In the genomic region with DNA sequence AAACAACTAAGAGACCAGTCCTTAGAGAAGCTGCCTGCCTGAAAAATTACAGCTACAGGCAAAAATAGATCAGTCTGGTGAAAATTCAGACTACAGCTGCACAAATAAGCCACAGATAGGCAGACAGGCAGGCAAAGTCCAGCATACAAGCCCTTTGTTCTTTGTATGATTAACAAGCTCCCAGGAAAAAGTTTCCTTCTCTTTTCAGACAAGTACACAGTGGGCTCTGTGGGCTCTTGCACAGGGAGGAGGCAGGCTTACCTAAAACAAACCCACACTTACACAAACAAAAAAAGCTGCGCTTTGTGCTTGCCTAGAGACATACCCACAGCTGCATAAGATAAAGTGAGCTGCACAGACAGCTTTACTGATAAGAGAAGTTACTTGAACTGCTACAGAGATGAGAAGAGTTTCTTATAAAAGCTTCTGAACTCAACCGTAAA, we compare ENCODE assay signal across 1 cellular context.
TF ChIP-seq lines count a peak whose summit lies in the region.

No MANE protein-coding gene starts in this region.

TF ChIP-seq in HepG2, 621 proteins besides CTCF, POLR2A, EP300 and RAD21 (continued from another document and continues in another):
- TF ChIP-seq, protein P1, sequence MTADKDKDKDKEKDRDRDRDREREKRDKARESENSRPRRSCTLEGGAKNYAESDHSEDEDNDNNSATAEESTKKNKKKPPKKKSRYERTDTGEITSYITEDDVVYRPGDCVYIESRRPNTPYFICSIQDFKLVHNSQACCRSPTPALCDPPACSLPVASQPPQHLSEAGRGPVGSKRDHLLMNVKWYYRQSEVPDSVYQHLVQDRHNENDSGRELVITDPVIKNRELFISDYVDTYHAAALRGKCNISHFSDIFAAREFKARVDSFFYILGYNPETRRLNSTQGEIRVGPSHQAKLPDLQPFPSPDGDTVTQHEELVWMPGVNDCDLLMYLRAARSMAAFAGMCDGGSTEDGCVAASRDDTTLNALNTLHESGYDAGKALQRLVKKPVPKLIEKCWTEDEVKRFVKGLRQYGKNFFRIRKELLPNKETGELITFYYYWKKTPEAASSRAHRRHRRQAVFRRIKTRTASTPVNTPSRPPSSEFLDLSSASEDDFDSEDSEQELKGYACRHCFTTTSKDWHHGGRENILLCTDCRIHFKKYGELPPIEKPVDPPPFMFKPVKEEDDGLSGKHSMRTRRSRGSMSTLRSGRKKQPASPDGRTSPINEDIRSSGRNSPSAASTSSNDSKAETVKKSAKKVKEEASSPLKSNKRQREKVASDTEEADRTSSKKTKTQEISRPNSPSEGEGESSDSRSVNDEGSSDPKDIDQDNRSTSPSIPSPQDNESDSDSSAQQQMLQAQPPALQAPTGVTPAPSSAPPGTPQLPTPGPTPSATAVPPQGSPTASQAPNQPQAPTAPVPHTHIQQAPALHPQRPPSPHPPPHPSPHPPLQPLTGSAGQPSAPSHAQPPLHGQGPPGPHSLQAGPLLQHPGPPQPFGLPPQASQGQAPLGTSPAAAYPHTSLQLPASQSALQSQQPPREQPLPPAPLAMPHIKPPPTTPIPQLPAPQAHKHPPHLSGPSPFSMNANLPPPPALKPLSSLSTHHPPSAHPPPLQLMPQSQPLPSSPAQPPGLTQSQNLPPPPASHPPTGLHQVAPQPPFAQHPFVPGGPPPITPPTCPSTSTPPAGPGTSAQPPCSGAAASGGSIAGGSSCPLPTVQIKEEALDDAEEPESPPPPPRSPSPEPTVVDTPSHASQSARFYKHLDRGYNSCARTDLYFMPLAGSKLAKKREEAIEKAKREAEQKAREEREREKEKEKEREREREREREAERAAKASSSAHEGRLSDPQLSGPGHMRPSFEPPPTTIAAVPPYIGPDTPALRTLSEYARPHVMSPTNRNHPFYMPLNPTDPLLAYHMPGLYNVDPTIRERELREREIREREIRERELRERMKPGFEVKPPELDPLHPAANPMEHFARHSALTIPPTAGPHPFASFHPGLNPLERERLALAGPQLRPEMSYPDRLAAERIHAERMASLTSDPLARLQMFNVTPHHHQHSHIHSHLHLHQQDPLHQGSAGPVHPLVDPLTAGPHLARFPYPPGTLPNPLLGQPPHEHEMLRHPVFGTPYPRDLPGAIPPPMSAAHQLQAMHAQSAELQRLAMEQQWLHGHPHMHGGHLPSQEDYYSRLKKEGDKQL (CRISPR knock-in tag; IDR thresholded peaks at IDR 0.05; ENCODE audit: low read depth), result no peak
- TF ChIP-seq KDM2A (CRISPR knock-in tag; IDR thresholded peaks at IDR 0.05; ENCODE audit: borderline replicate concordance, low read depth) (no peak), CBX2 (IDR thresholded peaks at IDR 0.05; ENCODE audit: low read depth, low read length) (no peak), CBX2 (CRISPR knock-in tag; IDR thresholded peaks at IDR 0.05; ENCODE audit: low read depth) (no peak), ZNF7 (CRISPR knock-in tag; IDR thresholded peaks at IDR 0.05) (no peak), GATAD1 (CRISPR knock-in tag; IDR thresholded peaks at IDR 0.05) (no peak), ZNF333 (CRISPR knock-in tag; IDR thresholded peaks at IDR 0.05; ENCODE audit: borderline replicate concordance) (no peak), NCOA5 (CRISPR knock-in tag; IDR thresholded peaks at IDR 0.05) (no peak), NFE2 (CRISPR knock-in tag; IDR thresholded peaks at IDR 0.05) (no peak), CAMTA2 (CRISPR knock-in tag; IDR thresholded peaks at IDR 0.05; ENCODE audit: borderline replicate concordance) (no peak), IRX3 (CRISPR knock-in tag; IDR thresholded peaks at IDR 0.05; ENCODE audit: borderline replicate concordance, low read depth) (no peak), HNF4A (CRISPR knock-in tag; IDR thresholded peaks at IDR 0.05) (peak; percentile 90), SRY (CRISPR knock-in tag; IDR thresholded peaks at IDR 0.05) (no peak), ZNF484 (CRISPR knock-in tag; IDR thresholded peaks at IDR 0.05; ENCODE audit: borderline replicate concordance, low read depth) (no peak), CBX1 (IDR thresholded peaks at IDR 0.05; ENCODE audit: low read depth) (no peak), PCBP2 (optimal IDR thresholded peaks at IDR 0.05; ENCODE audit: low read depth, low read length, poor library complexity, severe bottlenecking) (no peak), HCFC1 (IDR thresholded peaks at IDR 0.05; ENCODE audit: low read depth, low read length) (no peak), RXRB (CRISPR knock-in tag; IDR thresholded peaks at IDR 0.05; ENCODE audit: borderline replicate concordance) (0 out of 2 replicates have a peak, but pooled peaks have one; percentile 34), HHEX (CRISPR knock-in tag; IDR thresholded peaks at IDR 0.05) (no peak; the same call in 1 of the 2 replicates)
- TF ChIP-seq, protein P2, sequence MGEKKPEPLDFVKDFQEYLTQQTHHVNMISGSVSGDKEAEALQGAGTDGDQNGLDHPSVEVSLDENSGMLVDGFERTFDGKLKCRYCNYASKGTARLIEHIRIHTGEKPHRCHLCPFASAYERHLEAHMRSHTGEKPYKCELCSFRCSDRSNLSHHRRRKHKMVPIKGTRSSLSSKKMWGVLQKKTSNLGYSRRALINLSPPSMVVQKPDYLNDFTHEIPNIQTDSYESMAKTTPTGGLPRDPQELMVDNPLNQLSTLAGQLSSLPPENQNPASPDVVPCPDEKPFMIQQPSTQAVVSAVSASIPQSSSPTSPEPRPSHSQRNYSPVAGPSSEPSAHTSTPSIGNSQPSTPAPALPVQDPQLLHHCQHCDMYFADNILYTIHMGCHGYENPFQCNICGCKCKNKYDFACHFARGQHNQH (CRISPR knock-in tag; IDR thresholded peaks at IDR 0.05), result peak; percentile 81
- TF ChIP-seq, protein P3, sequence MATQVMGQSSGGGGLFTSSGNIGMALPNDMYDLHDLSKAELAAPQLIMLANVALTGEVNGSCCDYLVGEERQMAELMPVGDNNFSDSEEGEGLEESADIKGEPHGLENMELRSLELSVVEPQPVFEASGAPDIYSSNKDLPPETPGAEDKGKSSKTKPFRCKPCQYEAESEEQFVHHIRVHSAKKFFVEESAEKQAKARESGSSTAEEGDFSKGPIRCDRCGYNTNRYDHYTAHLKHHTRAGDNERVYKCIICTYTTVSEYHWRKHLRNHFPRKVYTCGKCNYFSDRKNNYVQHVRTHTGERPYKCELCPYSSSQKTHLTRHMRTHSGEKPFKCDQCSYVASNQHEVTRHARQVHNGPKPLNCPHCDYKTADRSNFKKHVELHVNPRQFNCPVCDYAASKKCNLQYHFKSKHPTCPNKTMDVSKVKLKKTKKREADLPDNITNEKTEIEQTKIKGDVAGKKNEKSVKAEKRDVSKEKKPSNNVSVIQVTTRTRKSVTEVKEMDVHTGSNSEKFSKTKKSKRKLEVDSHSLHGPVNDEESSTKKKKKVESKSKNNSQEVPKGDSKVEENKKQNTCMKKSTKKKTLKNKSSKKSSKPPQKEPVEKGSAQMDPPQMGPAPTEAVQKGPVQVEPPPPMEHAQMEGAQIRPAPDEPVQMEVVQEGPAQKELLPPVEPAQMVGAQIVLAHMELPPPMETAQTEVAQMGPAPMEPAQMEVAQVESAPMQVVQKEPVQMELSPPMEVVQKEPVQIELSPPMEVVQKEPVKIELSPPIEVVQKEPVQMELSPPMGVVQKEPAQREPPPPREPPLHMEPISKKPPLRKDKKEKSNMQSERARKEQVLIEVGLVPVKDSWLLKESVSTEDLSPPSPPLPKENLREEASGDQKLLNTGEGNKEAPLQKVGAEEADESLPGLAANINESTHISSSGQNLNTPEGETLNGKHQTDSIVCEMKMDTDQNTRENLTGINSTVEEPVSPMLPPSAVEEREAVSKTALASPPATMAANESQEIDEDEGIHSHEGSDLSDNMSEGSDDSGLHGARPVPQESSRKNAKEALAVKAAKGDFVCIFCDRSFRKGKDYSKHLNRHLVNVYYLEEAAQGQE (IDR thresholded peaks at IDR 0.05; ENCODE audit: borderline replicate concordance in 1 of 2, low read depth in 1 of 2, low read length in 2 of 2), result 0 out of 4 replicates have a peak, but pooled peaks of 1 of the 2 experiments have one; percentile 40
- TF ChIP-seq, protein P4, sequence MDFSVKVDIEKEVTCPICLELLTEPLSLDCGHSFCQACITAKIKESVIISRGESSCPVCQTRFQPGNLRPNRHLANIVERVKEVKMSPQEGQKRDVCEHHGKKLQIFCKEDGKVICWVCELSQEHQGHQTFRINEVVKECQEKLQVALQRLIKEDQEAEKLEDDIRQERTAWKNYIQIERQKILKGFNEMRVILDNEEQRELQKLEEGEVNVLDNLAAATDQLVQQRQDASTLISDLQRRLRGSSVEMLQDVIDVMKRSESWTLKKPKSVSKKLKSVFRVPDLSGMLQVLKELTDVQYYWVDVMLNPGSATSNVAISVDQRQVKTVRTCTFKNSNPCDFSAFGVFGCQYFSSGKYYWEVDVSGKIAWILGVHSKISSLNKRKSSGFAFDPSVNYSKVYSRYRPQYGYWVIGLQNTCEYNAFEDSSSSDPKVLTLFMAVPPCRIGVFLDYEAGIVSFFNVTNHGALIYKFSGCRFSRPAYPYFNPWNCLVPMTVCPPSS (IDR thresholded peaks at IDR 0.05), result no peak
- TF ChIP-seq, protein P5, sequence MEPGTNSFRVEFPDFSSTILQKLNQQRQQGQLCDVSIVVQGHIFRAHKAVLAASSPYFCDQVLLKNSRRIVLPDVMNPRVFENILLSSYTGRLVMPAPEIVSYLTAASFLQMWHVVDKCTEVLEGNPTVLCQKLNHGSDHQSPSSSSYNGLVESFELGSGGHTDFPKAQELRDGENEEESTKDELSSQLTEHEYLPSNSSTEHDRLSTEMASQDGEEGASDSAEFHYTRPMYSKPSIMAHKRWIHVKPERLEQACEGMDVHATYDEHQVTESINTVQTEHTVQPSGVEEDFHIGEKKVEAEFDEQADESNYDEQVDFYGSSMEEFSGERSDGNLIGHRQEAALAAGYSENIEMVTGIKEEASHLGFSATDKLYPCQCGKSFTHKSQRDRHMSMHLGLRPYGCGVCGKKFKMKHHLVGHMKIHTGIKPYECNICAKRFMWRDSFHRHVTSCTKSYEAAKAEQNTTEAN (CRISPR knock-in tag; conservative IDR thresholded peaks at IDR 0.05), result peak; percentile 92
- TF ChIP-seq, protein P6, sequence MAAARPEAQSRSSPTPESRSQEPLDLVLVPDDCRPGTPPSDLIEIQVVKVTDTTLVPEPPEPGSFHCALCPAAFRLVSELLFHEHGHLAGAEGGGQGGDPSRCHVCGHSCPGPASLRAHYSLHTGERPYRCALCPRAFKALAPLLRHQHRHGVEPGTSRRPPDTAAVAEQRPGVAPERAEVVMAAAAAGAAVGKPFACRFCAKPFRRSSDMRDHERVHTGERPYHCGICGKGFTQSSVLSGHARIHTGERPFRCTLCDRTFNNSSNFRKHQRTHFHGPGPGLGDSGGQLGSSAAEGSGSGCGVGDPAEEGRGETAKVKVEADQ (CRISPR knock-in tag; IDR thresholded peaks at IDR 0.05; ENCODE audit: borderline replicate concordance), result no peak
- TF ChIP-seq, protein P7, sequence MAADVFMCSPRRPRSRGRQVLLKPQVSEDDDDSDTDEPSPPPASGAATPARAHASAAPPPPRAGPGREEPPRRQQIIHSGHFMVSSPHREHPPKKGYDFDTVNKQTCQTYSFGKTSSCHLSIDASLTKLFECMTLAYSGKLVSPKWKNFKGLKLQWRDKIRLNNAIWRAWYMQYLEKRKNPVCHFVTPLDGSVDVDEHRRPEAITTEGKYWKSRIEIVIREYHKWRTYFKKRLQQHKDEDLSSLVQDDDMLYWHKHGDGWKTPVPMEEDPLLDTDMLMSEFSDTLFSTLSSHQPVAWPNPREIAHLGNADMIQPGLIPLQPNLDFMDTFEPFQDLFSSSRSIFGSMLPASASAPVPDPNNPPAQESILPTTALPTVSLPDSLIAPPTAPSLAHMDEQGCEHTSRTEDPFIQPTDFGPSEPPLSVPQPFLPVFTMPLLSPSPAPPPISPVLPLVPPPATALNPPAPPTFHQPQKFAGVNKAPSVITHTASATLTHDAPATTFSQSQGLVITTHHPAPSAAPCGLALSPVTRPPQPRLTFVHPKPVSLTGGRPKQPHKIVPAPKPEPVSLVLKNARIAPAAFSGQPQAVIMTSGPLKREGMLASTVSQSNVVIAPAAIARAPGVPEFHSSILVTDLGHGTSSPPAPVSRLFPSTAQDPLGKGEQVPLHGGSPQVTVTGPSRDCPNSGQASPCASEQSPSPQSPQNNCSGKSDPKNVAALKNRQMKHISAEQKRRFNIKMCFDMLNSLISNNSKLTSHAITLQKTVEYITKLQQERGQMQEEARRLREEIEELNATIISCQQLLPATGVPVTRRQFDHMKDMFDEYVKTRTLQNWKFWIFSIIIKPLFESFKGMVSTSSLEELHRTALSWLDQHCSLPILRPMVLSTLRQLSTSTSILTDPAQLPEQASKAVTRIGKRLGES (CRISPR knock-in tag; IDR thresholded peaks at IDR 0.05; ENCODE audit: borderline replicate concordance), result no peak
- TF ChIP-seq, protein P8, sequence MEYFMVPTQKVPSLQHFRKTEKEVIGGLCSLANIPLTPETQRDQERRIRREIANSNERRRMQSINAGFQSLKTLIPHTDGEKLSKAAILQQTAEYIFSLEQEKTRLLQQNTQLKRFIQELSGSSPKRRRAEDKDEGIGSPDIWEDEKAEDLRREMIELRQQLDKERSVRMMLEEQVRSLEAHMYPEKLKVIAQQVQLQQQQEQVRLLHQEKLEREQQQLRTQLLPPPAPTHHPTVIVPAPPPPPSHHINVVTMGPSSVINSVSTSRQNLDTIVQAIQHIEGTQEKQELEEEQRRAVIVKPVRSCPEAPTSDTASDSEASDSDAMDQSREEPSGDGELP (IDR thresholded peaks at IDR 0.05; ENCODE audit: borderline replicate concordance, low read depth), result peak; percentile 92
- TF ChIP-seq, protein P9, sequence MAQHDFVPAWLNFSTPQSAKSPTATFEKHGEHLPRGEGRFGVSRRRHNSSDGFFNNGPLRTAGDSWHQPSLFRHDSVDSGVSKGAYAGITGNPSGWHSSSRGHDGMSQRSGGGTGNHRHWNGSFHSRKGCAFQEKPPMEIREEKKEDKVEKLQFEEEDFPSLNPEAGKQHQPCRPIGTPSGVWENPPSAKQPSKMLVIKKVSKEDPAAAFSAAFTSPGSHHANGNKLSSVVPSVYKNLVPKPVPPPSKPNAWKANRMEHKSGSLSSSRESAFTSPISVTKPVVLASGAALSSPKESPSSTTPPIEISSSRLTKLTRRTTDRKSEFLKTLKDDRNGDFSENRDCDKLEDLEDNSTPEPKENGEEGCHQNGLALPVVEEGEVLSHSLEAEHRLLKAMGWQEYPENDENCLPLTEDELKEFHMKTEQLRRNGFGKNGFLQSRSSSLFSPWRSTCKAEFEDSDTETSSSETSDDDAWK (CRISPR knock-in tag; IDR thresholded peaks at IDR 0.05), result no peak
- TF ChIP-seq, protein P10, sequence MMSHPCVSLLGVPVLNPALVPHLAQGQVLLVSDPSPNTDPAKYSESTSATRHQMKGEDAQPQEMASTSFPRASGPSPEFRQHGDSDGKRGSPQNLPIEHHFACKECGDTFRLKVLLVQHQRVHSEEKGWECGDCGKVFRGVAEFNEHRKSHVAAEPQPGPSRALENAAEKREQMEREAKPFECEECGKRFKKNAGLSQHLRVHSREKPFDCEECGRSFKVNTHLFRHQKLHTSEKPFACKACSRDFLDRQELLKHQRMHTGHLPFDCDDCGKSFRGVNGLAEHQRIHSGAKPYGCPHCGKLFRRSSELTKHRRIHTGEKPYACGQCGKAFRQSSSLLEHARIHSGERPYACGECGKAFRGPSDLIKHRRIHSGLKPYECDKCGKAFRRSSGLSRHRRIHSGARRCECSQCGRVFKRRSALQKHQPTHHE (CRISPR knock-in tag; IDR thresholded peaks at IDR 0.05; ENCODE audit: borderline replicate concordance), result no peak
